1 cellular context compared by ENCODE assay signal in the genomic region with DNA sequence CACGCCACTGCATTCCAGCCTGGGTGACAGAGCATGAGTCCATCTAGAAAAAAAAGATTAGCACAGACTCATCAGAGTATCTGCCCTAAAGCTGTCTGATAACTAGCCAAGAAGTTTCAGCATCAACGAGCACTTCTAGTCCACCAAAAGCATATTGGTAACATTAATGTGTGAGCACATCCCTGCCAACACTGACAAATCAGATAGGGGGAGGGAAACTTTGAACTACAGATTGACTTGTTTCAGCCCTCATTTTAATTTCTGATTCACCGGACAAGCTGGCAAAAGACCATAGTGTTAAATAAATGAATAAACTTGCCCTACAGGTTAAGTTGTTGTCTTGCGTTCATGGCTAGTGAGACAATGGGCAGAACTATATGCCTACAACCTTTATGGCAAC.
TF ChIP-seq lines count a peak whose summit lies in the region.

No MANE protein-coding gene starts in this region.

TF ChIP-seq in HCT116, 20 proteins besides CTCF, POLR2A, EP300 and RAD21 (continued from another document):
- no peak for TF ChIP-seq REST (IDR thresholded peaks at IDR 0.05; ENCODE audit: low read depth)
